ENCODE assay signal across 23 cellular contexts in genomic region chr14:103453791-103454190, GRCh38.
"Had no signal": no experiment of that assay in that cellular context is flagged by ENCODE, and none has a peak within 500 bp of the region (broad histone marks: within the 10 kb centered on the region; RNA-seq: fewer than 3 reads in every experiment).

No MANE protein-coding gene starts in this region.

- H3K27me3 ChIP-seq: dorsolateral prefrontal cortex, hepatocyte, right lobe of liver, stomach, transverse colon had no signal

- H3K9me3 Mint-ChIP-seq: memory B cell; natural killer cell treated with Interleukin-12 subunit alpha and Interleukin-12 subunit beta and Interleukin-15 and Interleukin-18, amount 100 ng/mL, for 72 hours; stimulated activated memory B cell treated with anti-CD40 and anti-IgM and Interleukin-4, amounts not matched to agents 10 μg/mL and 1 μg/mL and 100 μg/mL, for 72 hours had no signal

- H3K36me3 Mint-ChIP-seq: natural killer cell treated with Interleukin-12 subunit alpha and Interleukin-12 subunit beta and Interleukin-15 and Interleukin-18, amount 100 ng/mL, for 72 hours had no signal

- H3K36me3 ChIP-seq: right lobe of liver, thoracic aorta had no signal

- H3K27me3 Mint-ChIP-seq: memory B cell; natural killer cell treated with Interleukin-12 subunit alpha and Interleukin-12 subunit beta and Interleukin-15 and Interleukin-18, amount 100 ng/mL, for 72 hours; stimulated activated memory B cell treated with anti-CD40 and anti-IgM and Interleukin-4, amounts not matched to agents 10 μg/mL and 1 μg/mL and 100 μg/mL, for 72 hours had no signal

- H3K4me3 Mint-ChIP-seq: memory B cell; natural killer cell treated with Interleukin-12 subunit alpha and Interleukin-12 subunit beta and Interleukin-15 and Interleukin-18, amount 100 ng/mL, for 72 hours; stimulated activated memory B cell treated with anti-CD40 and anti-IgM and Interleukin-4, amounts not matched to agents 10 μg/mL and 1 μg/mL and 100 μg/mL, for 72 hours had no signal

- ATAC-seq: esophagus mucosa; left cardiac atrium; lower lobe of right lung; natural killer cell treated with Interleukin-12 subunit alpha and Interleukin-12 subunit beta and Interleukin-15 and Interleukin-18, amount 100 ng/mL, for 72 hours; psoas muscle; right lobe of liver; stimulated activated memory B cell treated with anti-CD40 and anti-IgM and Interleukin-4, amounts not matched to agents 10 μg/mL and 1 μg/mL and 100 μg/mL, for 72 hours had no signal

- H3K27ac Mint-ChIP-seq: memory B cell; natural killer cell treated with Interleukin-12 subunit alpha and Interleukin-12 subunit beta and Interleukin-15 and Interleukin-18, amount 100 ng/mL, for 72 hours; stimulated activated memory B cell treated with anti-CD40 and anti-IgM and Interleukin-4, amounts not matched to agents 10 μg/mL and 1 μg/mL and 100 μg/mL, for 72 hours had no signal

- H2AFZ ChIP-seq: hepatocyte had no signal

- DNase-seq: cortex of kidney; dorsolateral prefrontal cortex; effector CD8-positive, alpha-beta T cell; head of caudate nucleus; kidney; left cardiac atrium; left ventricle myocardium inferior; lower lobe of right lung; midbrain; occipital lobe; psoas muscle; retina; right lobe of liver; stimulated activated CD4-positive, alpha-beta T cell treated with anti-CD3 and anti-CD28 coated beads, Interleukin-4, amount 100 ng/mL, for 1 hour; stimulated activated CD8-positive, alpha-beta memory T cell treated with anti-CD3 and anti-CD28 coated beads, Interleukin-4, amount 100 ng/mL, for 48 hours; stomach; transverse colon had no signal

- H3K4me3 ChIP-seq: dorsolateral prefrontal cortex, hepatocyte, left ventricle myocardium inferior, lower lobe of right lung, psoas muscle, right lobe of liver, stomach, thoracic aorta, transverse colon had no signal

- H3K4me1 Mint-ChIP-seq: stimulated activated memory B cell treated with anti-CD40 and anti-IgM and Interleukin-4, amounts not matched to agents 10 μg/mL and 1 μg/mL and 100 μg/mL, for 72 hours had no signal

- H3K27ac ChIP-seq: dorsolateral prefrontal cortex, hepatocyte, left ventricle myocardium inferior, lower lobe of right lung, psoas muscle, right lobe of liver, stomach, thoracic aorta, transverse colon had no signal

- H3K9me3 ChIP-seq: left ventricle myocardium inferior, lower lobe of right lung, psoas muscle, right lobe of liver, stomach, thoracic aorta, transverse colon had no signal

- H3K4me2 ChIP-seq: hepatocyte had no signal
